In genomic region chr2:118345465-118345864, GRCh38 we compare ENCODE assay signal across 1 cellular context.
TF ChIP-seq lines count a peak whose summit lies in the region.

No MANE protein-coding gene starts in this region.

TF ChIP-seq in H1, 55 proteins besides CTCF, POLR2A, EP300 and RAD21:
- no peak for TF ChIP-seq POLR2AphosphoS5 (IDR thresholded peaks at IDR 0.05; ENCODE audit: low read depth, low read length)
- no peak for TF ChIP-seq FOSL1 (IDR thresholded peaks at IDR 0.05; ENCODE audit: insufficient read depth, low read depth, low read length)
- TF ChIP-seq SRF (IDR thresholded peaks at IDR 0.05; ENCODE audit: low read depth, low read length): no peak
- TF ChIP-seq NRF1 (IDR thresholded peaks at IDR 0.05; ENCODE audit: low read depth, low read length): no peak
- TF ChIP-seq GABPA (IDR thresholded peaks at IDR 0.05; ENCODE audit: borderline replicate concordance, insufficient read depth, low read length): no peak
- no peak for TF ChIP-seq CBX8 (IDR thresholded peaks at IDR 0.05; ENCODE audit: borderline replicate concordance, low read depth, low read length)
- TF ChIP-seq, protein P1, sequence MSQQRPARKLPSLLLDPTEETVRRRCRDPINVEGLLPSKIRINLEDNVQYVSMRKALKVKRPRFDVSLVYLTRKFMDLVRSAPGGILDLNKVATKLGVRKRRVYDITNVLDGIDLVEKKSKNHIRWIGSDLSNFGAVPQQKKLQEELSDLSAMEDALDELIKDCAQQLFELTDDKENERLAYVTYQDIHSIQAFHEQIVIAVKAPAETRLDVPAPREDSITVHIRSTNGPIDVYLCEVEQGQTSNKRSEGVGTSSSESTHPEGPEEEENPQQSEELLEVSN (IDR thresholded peaks at IDR 0.05): no peak
- TF ChIP-seq CHD2 (IDR thresholded peaks at IDR 0.05; ENCODE audit: low read length): no peak
